24 cellular contexts compared by ENCODE assay signal in the genomic region with DNA sequence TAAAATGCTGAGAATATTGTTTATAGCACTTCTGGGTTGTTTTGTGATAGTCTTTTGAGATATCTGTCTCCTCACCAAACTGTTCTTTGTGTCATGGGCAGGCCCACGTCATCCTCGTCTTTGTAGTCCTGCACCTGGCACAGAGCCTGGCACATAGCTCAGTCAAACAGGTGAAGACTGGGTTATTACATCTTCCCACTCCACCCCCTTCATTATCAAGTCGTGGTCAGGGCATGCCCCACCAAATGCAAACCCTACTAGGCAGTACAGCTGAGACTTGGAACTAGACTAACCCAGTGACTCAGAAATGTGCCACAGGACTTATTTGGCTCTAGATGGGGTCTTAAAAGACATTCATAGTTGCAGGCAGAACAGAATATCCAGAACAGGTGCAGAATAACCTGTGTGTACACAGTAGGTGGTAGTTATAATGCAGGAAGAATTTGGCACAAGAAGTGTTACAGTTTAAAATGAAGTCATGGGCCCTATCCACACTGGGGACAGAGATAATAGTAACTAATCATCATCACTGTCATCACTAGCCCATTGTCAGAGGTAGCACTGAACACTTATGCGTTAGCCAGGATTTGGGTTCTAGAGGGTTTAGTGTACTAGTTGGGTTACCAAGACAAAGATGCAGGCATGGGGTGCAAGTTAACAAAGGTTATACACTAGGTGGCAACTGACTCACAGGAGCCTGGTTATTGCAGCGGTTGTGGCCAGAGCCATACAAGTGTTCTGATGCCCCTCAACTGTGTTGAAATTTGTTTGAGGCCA.
A peak's percentile ranks its signal among the peaks of the same experiment; 100 is the strongest.
DNase-seq lines count a peak whose midpoint lies in the region; ATAC-seq, FAIRE-seq and TF ChIP-seq lines count a peak whose summit lies in the region.
"Had no signal": no experiment of that assay in that cellular context is flagged by ENCODE, and none has a peak within 500 bp of the region (broad histone marks: within the 10 kb centered on the region; RNA-seq: fewer than 3 reads in every experiment).

No MANE protein-coding gene starts in this region.

- no peaks in the 10 kb centered on the region for H3K9me3 Mint-ChIP-seq in astrocyte (ENCODE audit: unreplicated experiment)
- H3K9me3 Mint-ChIP-seq: stimulated activated memory B cell treated with anti-CD40 and anti-IgM and Interleukin-4, amounts not matched to agents 10 μg/mL and 1 μg/mL and 100 μg/mL, for 72 hours had no signal

- H3K36me3 ChIP-seq in astrocyte (ENCODE audit: insufficient read depth, low read length) (no peaks in the 10 kb centered on the region), small intestine (ENCODE audit: control insufficient read depth in 2 of 2, insufficient read depth in 2 of 2, low read length in 2 of 2) (no peaks in the 10 kb centered on the region)
- H3K36me3 ChIP-seq: Peyer's patch, transverse colon had no signal

- H3K27me3 ChIP-seq in astrocyte (ENCODE audit: insufficient read depth, low read length) = no peaks in the 10 kb centered on the region
- H3K27me3 ChIP-seq in small intestine (ENCODE audit: control insufficient read depth in 2 of 2, insufficient read depth in 2 of 2, low read length in 2 of 2) = no peaks in the 10 kb centered on the region
- H3K27me3 ChIP-seq: Peyer's patch, transverse colon had no signal

- H3K4me2 ChIP-seq in astrocyte (ENCODE audit: low read length) = no peak overlapping the region

- H3K9me3 ChIP-seq in astrocyte (ENCODE audit: insufficient read depth, low read depth, low read length) (no peaks in the 10 kb centered on the region), small intestine (ENCODE audit: control insufficient read depth, low read depth) (no peaks in the 10 kb centered on the region)
- H3K9me3 ChIP-seq: Peyer's patch, transverse colon had no signal

- peaks cover 29% of the 10 kb centered on the region for H3K4me1 Mint-ChIP-seq in astrocyte (ENCODE audit: low read depth, unreplicated experiment)

- H3K9ac ChIP-seq in astrocyte (ENCODE audit: low read length) = no peak overlapping the region

- peaks cover 13% of the 10 kb centered on the region for H3K4me1 ChIP-seq in astrocyte (ENCODE audit: insufficient read depth, low read length)
- H3K4me1 ChIP-seq in small intestine (ENCODE audit: control insufficient read depth in 2 of 2, insufficient read depth in 1 of 2, low read depth in 1 of 2, low read length in 1 of 2) = no peaks in the 10 kb centered on the region
- H3K4me1 ChIP-seq: Peyer's patch had no signal

- no peaks in the 10 kb centered on the region for H3K27me3 Mint-ChIP-seq in astrocyte (ENCODE audit: low read depth, unreplicated experiment)
- H3K27me3 Mint-ChIP-seq: stimulated activated memory B cell treated with anti-CD40 and anti-IgM and Interleukin-4, amounts not matched to agents 10 μg/mL and 1 μg/mL and 100 μg/mL, for 72 hours had no signal

- peaks cover 4% of the 10 kb centered on the region for H3K36me3 Mint-ChIP-seq in astrocyte (ENCODE audit: low read depth, unreplicated experiment)
- H3K36me3 Mint-ChIP-seq: mesothelial cell of epicardium had no signal

- no peak for ATAC-seq in GM18511 (IDR thresholded peaks at IDR 0.05; ENCODE audit: unreplicated experiment)
- ATAC-seq in HG03521 (IDR thresholded peaks at IDR 0.05; ENCODE audit: unreplicated experiment) = no peak
- ATAC-seq: SK-N-SH treated with all-trans-retinoic acid at 6 μM for 48 hours; stimulated activated memory B cell treated with anti-CD40 and anti-IgM and Interleukin-4, amounts not matched to agents 10 μg/mL and 1 μg/mL and 100 μg/mL, for 72 hours had no signal

- H3K4me3 Mint-ChIP-seq in astrocyte (ENCODE audit: unreplicated experiment) = no peak overlapping the region
- H3K4me3 Mint-ChIP-seq: mesothelial cell of epicardium; stimulated activated memory B cell treated with anti-CD40 and anti-IgM and Interleukin-4, amounts not matched to agents 10 μg/mL and 1 μg/mL and 100 μg/mL, for 72 hours had no signal

- 40 to 70% (median 57%) methylated on average over 5 of the region's 5 CpGs for WGBS in small intestine, 3 donors

- H3K4me3 ChIP-seq in astrocyte (ENCODE audit: insufficient read depth, low read depth, low read length) (no peak overlapping the region), small intestine (ENCODE audit: low read depth in 1 of 2, low read length in 2 of 2) (no peak overlapping the region)
- H3K4me3 ChIP-seq: Peyer's patch, transverse colon had no signal

- no peak overlapping the region for H3K27ac ChIP-seq in astrocyte (ENCODE audit: low read depth, low read length)
- no peak overlapping the region for H3K27ac ChIP-seq in small intestine (ENCODE audit: low read depth in 1 of 2, low read length in 1 of 2)
- H3K27ac ChIP-seq: C4-2B, transverse colon had no signal

- no peaks in the 10 kb centered on the region for H4K20me1 ChIP-seq in astrocyte (ENCODE audit: insufficient read depth, low read length)

- no peaks in the 10 kb centered on the region for H3K79me2 ChIP-seq in astrocyte (ENCODE audit: insufficient read depth, low read length)

- peak; percentile 21 for DNase-seq in activated CD8-positive, alpha-beta memory T cell treated with anti-CD3 and anti-CD28 coated beads, Interleukin-2, amount 50 U/mL, for 4 hours
- DNase-seq in activated CD8-positive, alpha-beta memory T cell treated with anti-CD3 and anti-CD28 coated beads, Interleukin-2, amount 50 U/mL, for 48 hours = no peak
- DNase-seq in NCI-H1105 (lab: John Stamatoyannopoulos, UW) = peak; percentile 75
- DNase-seq in astrocyte (ENCODE audit: low read depth) = no peak
- peak; percentile 32 for DNase-seq in small intestine
- DNase-seq in occipital lobe (lab: John Stamatoyannopoulos, UW) = no peak
- DNase-seq: activated gamma-delta T cell treated with Interleukin-2 at 50 U/mL for 16 hours; cortex of kidney; DMS79; foreskin melanocyte; kidney glomerular epithelial cell; NCI-H1930; NCI-H82; stimulated activated CD4-positive, alpha-beta T cell treated with anti-CD3 and anti-CD28 coated beads, Interleukin-15, amount 100 ng/mL, for 24 hours; T-helper 9 cell; transverse colon had no signal

- FAIRE-seq in astrocyte (lab: Jason Lieb, UNC) (peak; percentile 56), small intestine (lab: Jason Lieb, UNC) (no peak)
- FAIRE-seq: HTR-8/SVneo had no signal

- H2AFZ ChIP-seq in astrocyte (ENCODE audit: low read depth, low read length) = no peak overlapping the region

- TF ChIP-seq CTCF in astrocyte (IDR thresholded peaks at IDR 0.05; ENCODE audit: insufficient read depth, low read depth, low read length) = no peak

- H3K27ac Mint-ChIP-seq in astrocyte (ENCODE audit: unreplicated experiment) = no peak overlapping the region
- H3K27ac Mint-ChIP-seq: mesothelial cell of epicardium; stimulated activated memory B cell treated with anti-CD40 and anti-IgM and Interleukin-4, amounts not matched to agents 10 μg/mL and 1 μg/mL and 100 μg/mL, for 72 hours had no signal

Comparison
In these comparisons a context has a peak if more than half of its experiments do, and no peak if none do; other contexts are left out.
1. DNase-seq: peak in activated CD8-positive, alpha-beta memory T cell treated with anti-CD3 and anti-CD28 coated beads, Interleukin-2, amount 50 U/mL, for 4 hours (single experiment), NCI-H1105 (single experiment) and small intestine (single experiment); none in activated CD8-positive, alpha-beta memory T cell treated with anti-CD3 and anti-CD28 coated beads, Interleukin-2, amount 50 U/mL, for 48 hours (single experiment), astrocyte (single experiment) and occipital lobe (single experiment).